27 cellular contexts compared by ENCODE assay signal in the genomic region with DNA sequence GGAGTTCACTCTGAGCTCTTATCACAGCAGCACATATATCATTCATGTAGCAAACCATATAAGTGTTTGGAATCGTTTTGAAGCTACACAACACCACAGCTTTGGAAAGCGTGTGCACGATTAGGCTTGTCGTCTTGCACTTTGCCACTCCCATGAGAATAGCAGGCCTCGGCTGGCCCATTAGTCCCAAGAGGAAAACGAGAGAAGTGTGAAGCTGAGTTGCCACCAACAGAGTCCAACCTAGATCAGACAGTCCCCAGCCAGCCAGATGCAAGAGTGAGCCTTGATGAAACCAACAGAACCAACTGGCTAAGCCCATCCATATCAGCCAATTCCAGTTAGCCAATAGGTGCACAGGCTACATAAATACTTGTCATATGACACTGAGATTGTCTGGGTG.
"Had no signal": no experiment of that assay in that cellular context is flagged by ENCODE, and none has a peak within 500 bp of the region (broad histone marks: within the 10 kb centered on the region; RNA-seq: fewer than 3 reads in every experiment).

No MANE protein-coding gene starts in this region.

- ATAC-seq: activated CD4-positive, alpha-beta T cell treated with anti-CD3 and anti-CD28 coated beads for 36 hours; activated T-helper 17 cell treated with anti-CD3 and anti-CD28 coated beads, Interleukin-2, amount 50 U/mL, for 72 hours; K562 had no signal

- H3K9me3 ChIP-seq: Peyer's patch, SJCRH30, SK-N-SH had no signal

- H3K4me2 ChIP-seq: SK-N-SH had no signal

- H3K4me1 ChIP-seq: SJCRH30 had no signal

- H3K4me3 ChIP-seq: cardiac muscle cell, K562, Peyer's patch, SJCRH30 had no signal

- H3K36me3 Mint-ChIP-seq: activated naive CD4-positive, alpha-beta T cell treated with anti-CD3 and anti-CD28 coated beads, Interleukin-2, amount 10 ng/mL, durations not matched to agents 7 days and 5 days; activated naive CD8-positive, alpha-beta T cell treated with anti-CD3 and anti-CD28 coated beads for 36 hours had no signal

- H3K27me3 ChIP-seq: brain microvascular endothelial cell, Peyer's patch had no signal

- H3K4me3 Mint-ChIP-seq: activated CD4-positive, alpha-beta memory T cell treated with anti-CD3 and anti-CD28 coated beads, Interleukin-2, amount 10 ng/mL, durations not matched to agents 7 days and 5 days; activated CD4-positive, alpha-beta T cell treated with anti-CD3 and anti-CD28 coated beads for 36 hours; activated naive CD4-positive, alpha-beta T cell treated with anti-CD3 and anti-CD28 coated beads, Interleukin-2, amount 10 ng/mL, durations not matched to agents 7 days and 5 days; activated naive CD8-positive, alpha-beta T cell treated with anti-CD3 and anti-CD28 coated beads for 36 hours; activated T-helper 17 cell treated with anti-CD3 and anti-CD28 coated beads, Interleukin-2, amount 50 U/mL, for 72 hours had no signal

- H3K4me1 Mint-ChIP-seq: activated CD4-positive, alpha-beta memory T cell treated with anti-CD3 and anti-CD28 coated beads, Interleukin-2, amount 10 ng/mL, durations not matched to agents 7 days and 5 days; activated CD4-positive, alpha-beta T cell treated with anti-CD3 and anti-CD28 coated beads for 36 hours; activated naive CD4-positive, alpha-beta T cell treated with anti-CD3 and anti-CD28 coated beads, Interleukin-2, amount 10 ng/mL, durations not matched to agents 7 days and 5 days; activated naive CD8-positive, alpha-beta T cell treated with anti-CD3 and anti-CD28 coated beads for 36 hours; activated T-helper 17 cell treated with anti-CD3 and anti-CD28 coated beads, Interleukin-2, amount 50 U/mL, for 72 hours had no signal

- H3K27ac ChIP-seq: brain microvascular endothelial cell, cardiac muscle cell, RWPE1, SJCRH30, WERI-Rb-1 had no signal

- H3K27me3 Mint-ChIP-seq: activated CD4-positive, alpha-beta memory T cell treated with anti-CD3 and anti-CD28 coated beads, Interleukin-2, amount 10 ng/mL, durations not matched to agents 7 days and 5 days had no signal

- DNase-seq: activated CD4-positive, alpha-beta memory T cell treated with anti-CD3 and anti-CD28 coated beads, Interleukin-2, amount 10 ng/mL, durations not matched to agents 7 days and 5 days; activated CD4-positive, alpha-beta T cell treated with anti-CD3 and anti-CD28 coated beads for 36 hours; activated CD4-positive, alpha-beta T cell treated with anti-CD3 and anti-CD28 coated beads, Interleukin-2, amount 50 U/mL, for 1 hour; activated gamma-delta T cell treated with Interleukin-2 at 50 U/mL for 16 hours; activated naive CD4-positive, alpha-beta T cell treated with anti-CD3 and anti-CD28 coated beads, Interleukin-2, amount 10 ng/mL, durations not matched to agents 7 days and 5 days; activated naive CD8-positive, alpha-beta T cell treated with anti-CD3 and anti-CD28 coated beads for 36 hours; activated T-cell treated with anti-CD3 and anti-CD28 coated beads for 4 hours; activated T-cell treated with anti-CD3 and anti-CD28 coated beads, Interleukin-2, amount 50 U/mL, for 48 hours; brain microvascular endothelial cell; Karpas-422; MM.1S; NCI-H1105; NCI-H146; NCI-H187 treated with DMSO at 0.1 percent for 48 hours; NCI-H2107; NCI-H2227 treated with DMSO at 0.1 percent for 48 hours; NCI-H524; Right ventricle myocardium superior; SJCRH30; SK-N-SH; T-helper 1 cell; WERI-Rb-1 had no signal

- H3K27ac Mint-ChIP-seq: activated CD4-positive, alpha-beta memory T cell treated with anti-CD3 and anti-CD28 coated beads, Interleukin-2, amount 10 ng/mL, durations not matched to agents 7 days and 5 days; activated CD4-positive, alpha-beta T cell treated with anti-CD3 and anti-CD28 coated beads for 36 hours; activated naive CD4-positive, alpha-beta T cell treated with anti-CD3 and anti-CD28 coated beads, Interleukin-2, amount 10 ng/mL, durations not matched to agents 7 days and 5 days; activated naive CD8-positive, alpha-beta T cell treated with anti-CD3 and anti-CD28 coated beads for 36 hours; activated T-helper 17 cell treated with anti-CD3 and anti-CD28 coated beads, Interleukin-2, amount 50 U/mL, for 72 hours had no signal

- FAIRE-seq: K562 had no signal

- H3K9ac ChIP-seq: SK-N-SH had no signal

- H3K9me3 Mint-ChIP-seq: activated CD4-positive, alpha-beta memory T cell treated with anti-CD3 and anti-CD28 coated beads, Interleukin-2, amount 10 ng/mL, durations not matched to agents 7 days and 5 days; activated naive CD4-positive, alpha-beta T cell treated with anti-CD3 and anti-CD28 coated beads, Interleukin-2, amount 10 ng/mL, durations not matched to agents 7 days and 5 days; activated naive CD8-positive, alpha-beta T cell treated with anti-CD3 and anti-CD28 coated beads for 36 hours; activated T-helper 17 cell treated with anti-CD3 and anti-CD28 coated beads, Interleukin-2, amount 50 U/mL, for 72 hours had no signal

- H3K9me2 ChIP-seq: SK-N-SH had no signal

- H3K36me3 ChIP-seq: brain microvascular endothelial cell, cardiac muscle cell, Peyer's patch, SJCRH30, WERI-Rb-1 had no signal
